7 cellular contexts compared by ENCODE assay signal in genomic region chrX:11341274-11342256, GRCh38. TPM values are rescaled to one million over a fixed set of nuclear protein-coding genes. Genes with fewer than 3 reads are reported as not detected.
DNase-seq lines count a peak whose midpoint lies in the region; ATAC-seq and TF ChIP-seq lines count a peak whose summit lies in the region.

No MANE protein-coding gene starts in this region.

- H3K79me2 ChIP-seq in osteoblast (ENCODE audit: insufficient read depth, low read length), result no peaks in the 10 kb centered on the region

- no peak for TF ChIP-seq CTCF in osteoblast (IDR thresholded peaks at IDR 0.05; ENCODE audit: extremely low read depth, low read depth, low read length)

- ATAC-seq in GM18511 (IDR thresholded peaks at IDR 0.05; ENCODE audit: unreplicated experiment) (peak; percentile 78), HG02571 (IDR thresholded peaks at IDR 0.05; ENCODE audit: unreplicated experiment) (peak; percentile 60)

- peak overlapping the region; percentile 78 for H3K27ac ChIP-seq in epithelial cell of prostate
- peak overlapping the region; percentile 87 for H3K27ac ChIP-seq in osteoblast (ENCODE audit: low read depth, low read length)

- H3K4me1 ChIP-seq in osteoblast (ENCODE audit: insufficient read depth, low read length), result peaks cover 5% of the 10 kb centered on the region

- no peak overlapping the region for H2AFZ ChIP-seq in osteoblast (ENCODE audit: low read length)

- H3K27me3 ChIP-seq in osteoblast (ENCODE audit: insufficient read depth, low read length), result no peaks in the 10 kb centered on the region

- no peak overlapping the region for H3K4me3 ChIP-seq in osteoblast (ENCODE audit: insufficient read depth, low read length)

- H4K20me1 ChIP-seq in osteoblast (ENCODE audit: insufficient read depth, low read length), result no peaks in the 10 kb centered on the region

- H3K36me3 ChIP-seq in osteoblast (ENCODE audit: insufficient read depth, low read length), result no peaks in the 10 kb centered on the region

- DNase-seq in NCI-H226 (peak; percentile 82), epithelial cell of prostate (ENCODE audit: low read depth, low spot score) (no peak), osteoblast (ENCODE audit: insufficient read length, low spot score, missing footprints) (peak; percentile 85), NCI-H82 (lab: John Stamatoyannopoulos, UW) (no peak), DMS153 treated with DMSO at 0.1 percent for 48 hours (lab: John Stamatoyannopoulos, UW; ENCODE audit: unreplicated experiment) (no peak)

- peak overlapping the region; percentile 42 for H3K4me2 ChIP-seq in osteoblast (ENCODE audit: insufficient read depth, low read length)

- no peaks in the 10 kb centered on the region for H3K9me3 ChIP-seq in osteoblast (ENCODE audit: low read depth, low read length)

RNA-seq across cellular contexts. Expression of gene AMELX, which starts 48.4 kb away (rescaled TPM):
- total RNA-seq in osteoblast, result not detected in 2 replicates

Comparison
In these comparisons a context has a peak if more than half of its experiments do, and no peak if none do; other contexts are left out.
1. DNase-seq: peak in NCI-H226 (single experiment) and osteoblast (single experiment); none in epithelial cell of prostate (single experiment), NCI-H82 (single experiment) and DMS153 treated with DMSO at 0.1 percent for 48 hours (single experiment).